Comparison of ENCODE assay signal across 10 cellular contexts in genomic region chr22:39300198-39300830, GRCh38. TPM values are rescaled to one million over a fixed set of nuclear protein-coding genes. Genes with fewer than 3 reads are reported as not detected.
DNase-seq lines count a peak whose midpoint lies in the region; ATAC-seq and TF ChIP-seq lines count a peak whose summit lies in the region.
"Had no signal": no experiment of that assay in that cellular context is flagged by ENCODE, and none has a peak within 500 bp of the region (broad histone marks: within the 10 kb centered on the region; RNA-seq: fewer than 3 reads in every experiment).

No MANE protein-coding gene starts in this region.

- no peaks in the 10 kb centered on the region for H3K27me3 ChIP-seq in DOHH2 (ENCODE audit: control insufficient read depth, low read length)
- no peaks in the 10 kb centered on the region for H3K27me3 ChIP-seq in PC-3 (ENCODE audit: low read length)
- no peaks in the 10 kb centered on the region for H3K27me3 ChIP-seq in parathyroid adenoma (ENCODE audit: control insufficient read depth, insufficient read depth, low read length)

- no TSS peak for BruUV-seq in PC-3 (replicated peaks; lab: Mats Ljungman, UMichigan)

- H3K4me3 ChIP-seq in DOHH2 (ENCODE audit: low read length) (peak overlapping the region; percentile 62), PC-3 (ENCODE audit: low read length) (no peak overlapping the region), parathyroid adenoma (ENCODE audit: low read depth, low read length) (no peak overlapping the region)

- H3K9ac ChIP-seq in PC-3 (ENCODE audit: low read length): no peak overlapping the region
- no peak overlapping the region for H3K9ac ChIP-seq in parathyroid adenoma

- peak overlapping the region; percentile 82 for H3K4me2 ChIP-seq in DOHH2 (ENCODE audit: low read length)
- H3K4me2 ChIP-seq in PC-3 (ENCODE audit: low read length): peak overlapping the region; percentile 19; the same call in 1 of the 2 replicates
- H3K4me2 ChIP-seq in parathyroid adenoma (ENCODE audit: low read length): peak overlapping the region; percentile 50

- H4K20me1 ChIP-seq in DOHH2 (ENCODE audit: control insufficient read depth, insufficient read depth, low read depth, low read length) (no peaks in the 10 kb centered on the region; the same call in 1 of the 2 replicates), PC-3 (ENCODE audit: low read length) (no peaks in the 10 kb centered on the region)

- H3K79me2 ChIP-seq in DOHH2 (ENCODE audit: control insufficient read depth, low read length) (no peaks in the 10 kb centered on the region), PC-3 (ENCODE audit: low read length) (no peaks in the 10 kb centered on the region), parathyroid adenoma (no peaks in the 10 kb centered on the region)

- no peak for TF ChIP-seq CTCF in DOHH2 (IDR thresholded peaks at IDR 0.05; ENCODE audit: low read depth, low read length, poor library complexity, severe bottlenecking)
- TF ChIP-seq CTCF in PC-3 (conservative IDR thresholded peaks at IDR 0.05; ENCODE audit: low read depth, low read length): no peak
- TF ChIP-seq CTCF in parathyroid adenoma (IDR thresholded peaks at IDR 0.05): no peak

- POLR2A ChIA-PET in PC-3 (lab: Charles Lee; ENCODE audit: unreplicated experiment): no interaction called here

- intact Hi-C loops in PC-3 (cut with micrococcal nuclease) (no loop called here), Right ventricle myocardium superior (cut with DNase I) (loop anchor here (5.0 kb wide), 1 partner anchor 68 kb away; no protein-coding TSS in a partner anchor)

- H3K9me3 ChIP-seq in DOHH2 (ENCODE audit: control insufficient read depth, insufficient read depth, low read length) (no peaks in the 10 kb centered on the region), PC-3 (ENCODE audit: low read length) (no peaks in the 10 kb centered on the region), parathyroid adenoma (ENCODE audit: control insufficient read depth, low read length) (no peaks in the 10 kb centered on the region)

- DNase-seq in PC-3 (no peak), Right ventricle myocardium superior (peak; percentile 66), NCI-H2107 (lab: John Stamatoyannopoulos, UW) (no peak)
- DNase-seq: NCI-H1092 had no signal

- ATAC-seq in PC-3 (peak; percentile 55), Right ventricle myocardium superior (ENCODE audit: poor library complexity) (peak; percentile 62), HG02678 (IDR thresholded peaks at IDR 0.05; ENCODE audit: unreplicated experiment) (no peak), HG03139 (IDR thresholded peaks at IDR 0.05; ENCODE audit: unreplicated experiment) (no peak), HG03045 (IDR thresholded peaks at IDR 0.05; ENCODE audit: unreplicated experiment) (no peak)

- CTCF ChIA-PET in PC-3 (lab: Charles Lee): no interaction called here

- H2AFZ ChIP-seq in PC-3 (ENCODE audit: low read length) (peak overlapping the region; percentile 45; the same call in 1 of the 2 replicates), parathyroid adenoma (peak overlapping the region; percentile 56)

- H3K27ac ChIP-seq in DOHH2 (ENCODE audit: low read depth, low read length) (peak overlapping the region; percentile 59), PC-3 (ENCODE audit: low read length) (no peak overlapping the region), parathyroid adenoma (peak overlapping the region; percentile 11)
- H3K27ac ChIP-seq: epithelial cell of prostate had no signal

- H3F3A ChIP-seq in DOHH2 (ENCODE audit: control insufficient read depth, insufficient read depth) (peaks cover 14% of the 10 kb centered on the region), PC-3 (ENCODE audit: low read length, unreplicated experiment) (no peaks in the 10 kb centered on the region)

- H3K36me3 ChIP-seq in DOHH2 (ENCODE audit: control insufficient read depth, low read length) (no peaks in the 10 kb centered on the region), PC-3 (ENCODE audit: low read depth, low read length) (no peaks in the 10 kb centered on the region), parathyroid adenoma (ENCODE audit: control insufficient read depth, insufficient read depth, low read length) (no peaks in the 10 kb centered on the region)

- H3K9me2 ChIP-seq in DOHH2 (replicated peaks; ENCODE audit: control insufficient read depth, low read length) (no peaks in the 10 kb centered on the region), PC-3 (replicated peaks; ENCODE audit: low read length) (no peaks in the 10 kb centered on the region)

- H3K4me1 ChIP-seq in DOHH2 (ENCODE audit: control insufficient read depth, low read length) (peaks cover 64% of the 10 kb centered on the region), PC-3 (ENCODE audit: insufficient read depth, low read length) (peaks cover 4% of the 10 kb centered on the region; the same call in 1 of the 2 replicates), parathyroid adenoma (peaks cover 10% of the 10 kb centered on the region)

RNA-seq across cellular contexts. Expression of gene RPL3, which starts 19.1 kb away (rescaled TPM):
- total RNA-seq in PC-3 (2014; rRNA removed): 1,363 and 1,371 TPM in 2 replicates
- 300 TPM for total RNA-seq in Right ventricle myocardium superior

RNA-seq across cellular contexts. Expression of gene SYNGR1, which starts 49.5 kb away (rescaled TPM):
- total RNA-seq in PC-3 (2014; rRNA removed) (7.8 and 9.0 TPM in 2 replicates), Right ventricle myocardium superior (32.2 TPM)

RNA-seq across cellular contexts. Expression of gene PDGFB, which starts 55.5 kb away (rescaled TPM):
- total RNA-seq in PC-3 (2014; rRNA removed): 29.7 and 33.1 TPM in 2 replicates
- 16.2 TPM for total RNA-seq in Right ventricle myocardium superior

Comparison
In these comparisons a context has a peak if more than half of its experiments do, and no peak if none do; other contexts are left out.
1. H3K4me2 ChIP-seq: peak in every context shown above with its lines; median percentile 82 in DOHH2; 50 in parathyroid adenoma; 19 in PC-3.
2. ATAC-seq: peak in PC-3 (single experiment) and Right ventricle myocardium superior (single experiment); none in HG02678 (single experiment), HG03139 (single experiment) and HG03045 (single experiment).